8 cellular contexts compared by ENCODE assay signal in genomic region chr11:17794981-17795380, GRCh38.
"Had no signal": no experiment of that assay in that cellular context is flagged by ENCODE, and none has a peak within 500 bp of the region (broad histone marks: within the 10 kb centered on the region; RNA-seq: fewer than 3 reads in every experiment).

No MANE protein-coding gene starts in this region.

- H3K4me1 Mint-ChIP-seq: GM23338, IgD-negative memory B cell had no signal

- H3K4me3 ChIP-seq: GM23338 had no signal

- H2AFZ ChIP-seq: GM23338 had no signal

- H3K27ac Mint-ChIP-seq: GM23338, H9, IgD-negative memory B cell had no signal

- DNase-seq: H9, HCEC 1CT, KBM-7 had no signal

- H3K4me2 ChIP-seq: GM23338 had no signal

- FAIRE-seq: H1, H54, HTR-8/SVneo had no signal

- H3K4me3 Mint-ChIP-seq: GM23338, H9, IgD-negative memory B cell had no signal

- H3K9me3 Mint-ChIP-seq: GM23338, H9, IgD-negative memory B cell had no signal

- H3K27me3 Mint-ChIP-seq: IgD-negative memory B cell had no signal

- ATAC-seq: GM23338 had no signal
